In genomic region chr2:99949963-99950362, GRCh38 we compare ENCODE assay signal across 6 cellular contexts.
"Had no signal": no experiment of that assay in that cellular context is flagged by ENCODE, and none has a peak within 500 bp of the region (broad histone marks: within the 10 kb centered on the region; RNA-seq: fewer than 3 reads in every experiment).

No MANE protein-coding gene starts in this region.

- H3K27ac ChIP-seq: HL-60 had no signal

- DNase-seq: IMR-90, KBM-7, KG1 had no signal

- H3K4me3 ChIP-seq: K562 had no signal

- ATAC-seq: HepG2, K562 had no signal
